18 cellular contexts compared by ENCODE assay signal in the genomic region with DNA sequence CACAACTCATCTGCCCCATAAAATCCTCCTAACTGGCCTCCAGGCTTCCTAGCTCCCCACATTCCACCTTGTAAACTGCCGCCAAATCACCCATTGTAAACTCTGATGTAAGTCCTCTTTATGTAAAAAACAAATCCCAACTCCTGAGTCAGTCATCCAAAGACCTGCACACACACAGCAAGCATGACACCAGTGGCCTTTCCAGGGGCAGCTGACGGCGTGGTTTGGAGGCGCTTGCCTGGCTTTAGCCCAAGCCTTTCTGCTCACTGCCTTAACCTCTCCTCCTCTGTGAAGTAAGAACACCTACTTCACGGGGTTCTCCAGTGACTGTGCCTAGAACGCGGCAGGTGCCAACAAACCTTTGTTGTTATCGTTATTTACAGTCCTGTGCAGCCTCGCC. TPM values are rescaled to one million over a fixed set of nuclear protein-coding genes. Genes with fewer than 3 reads are reported as not detected.
DNase-seq lines count a peak whose midpoint lies in the region; ATAC-seq and TF ChIP-seq lines count a peak whose summit lies in the region.
"Had no signal": no experiment of that assay in that cellular context is flagged by ENCODE, and none has a peak within 500 bp of the region (broad histone marks: within the 10 kb centered on the region; RNA-seq: fewer than 3 reads in every experiment).

No MANE protein-coding gene starts in this region.

- no peak for TF ChIP-seq POLR2A in heart left ventricle (IDR thresholded peaks at IDR 0.05)

- H3K9me3 ChIP-seq in heart left ventricle, result no peaks in the 10 kb centered on the region

- POLR2A ChIA-PET in WTC11 (lab: Charles Lee), result no interaction called here

- no peak overlapping the region for H3K4me3 ChIP-seq in heart left ventricle

- H3K4me1 ChIP-seq in heart left ventricle, result peaks cover 0 to 73% (median 38%) of the 10 kb centered on the region in 12 donors

- no peaks in the 10 kb centered on the region for H3K27me3 ChIP-seq in heart left ventricle

- peak overlapping the region in 5 of 12 donors; percentile 7 to 59 (median 30) for H3K27ac ChIP-seq in heart left ventricle
- H3K27ac ChIP-seq: RWPE1 had no signal

- intact Hi-C loops in heart left ventricle (cut with DNase I) (no loop called here), Right ventricle myocardium superior (cut with DNase I) (no loop called here)

- ATAC-seq in heart left ventricle, result peak in 3 of 4 donors; percentile 42 to 48 (median 47)
- ATAC-seq in Right ventricle myocardium superior (ENCODE audit: poor library complexity), result no peak
- ATAC-seq in WTC11, result no peak
- no peak for ATAC-seq in activated naive CD4-positive, alpha-beta T cell treated with anti-CD3 and anti-CD28 coated beads, Interleukin-2, amount 50 U/mL, for 72 hours
- ATAC-seq in activated naive CD8-positive, alpha-beta T cell treated with anti-CD3 and anti-CD28 coated beads, Interleukin-2, amount 50 U/mL, for 24 hours, result no peak

- no peaks in the 10 kb centered on the region for H3K27me3 Mint-ChIP-seq in WTC11 (ENCODE audit: low read depth)
- H3K27me3 Mint-ChIP-seq in activated naive CD8-positive, alpha-beta T cell treated with anti-CD3 and anti-CD28 coated beads, Interleukin-2, amount 50 U/mL, for 24 hours, result no peaks in the 10 kb centered on the region

- H3K4me1 Mint-ChIP-seq in WTC11, result peaks cover 74% of the 10 kb centered on the region
- peaks cover 27% of the 10 kb centered on the region for H3K4me1 Mint-ChIP-seq in activated naive CD8-positive, alpha-beta T cell treated with anti-CD3 and anti-CD28 coated beads, Interleukin-2, amount 50 U/mL, for 24 hours

- H3K9me3 Mint-ChIP-seq in WTC11, result no peaks in the 10 kb centered on the region
- no peaks in the 10 kb centered on the region for H3K9me3 Mint-ChIP-seq in activated naive CD4-positive, alpha-beta T cell treated with anti-CD3 and anti-CD28 coated beads, Interleukin-2, amount 50 U/mL, for 72 hours
- no peaks in the 10 kb centered on the region for H3K9me3 Mint-ChIP-seq in activated naive CD8-positive, alpha-beta T cell treated with anti-CD3 and anti-CD28 coated beads, Interleukin-2, amount 50 U/mL, for 24 hours

- no peak for TF ChIP-seq CTCF in heart left ventricle (IDR thresholded peaks at IDR 0.05)
- no peak for TF ChIP-seq CTCF in WTC11 (IDR thresholded peaks at IDR 0.05)

- CTCF ChIA-PET in WTC11 (lab: Charles Lee), result interaction anchor here (1.2 to 1.4 kb wide), 2 partner anchors 20 kb away, joined by 5 to 8 read pairs; no protein-coding TSS in a partner anchor

- DNase-seq in heart left ventricle (no peak), Right ventricle myocardium superior (no peak), WTC11 (ENCODE audit: low spot score) (no peak), kidney tubule cell (ENCODE audit: low spot score) (peak; percentile 47)
- no peak for DNase-seq in activated naive CD4-positive, alpha-beta T cell treated with anti-CD3 and anti-CD28 coated beads, Interleukin-2, amount 50 U/mL, for 72 hours (ENCODE audit: low spot score in 2 of 2)
- no peak for DNase-seq in activated CD4-positive, alpha-beta T cell treated with anti-CD3 and anti-CD28 coated beads for 48 hours
- no peak for DNase-seq in stimulated activated naive CD4-positive, alpha-beta T cell treated with Interleukin-2 at 50 U/mL for 16 hours (lab: John Stamatoyannopoulos, UW)
- DNase-seq in activated naive CD8-positive, alpha-beta T cell treated with anti-CD3 and anti-CD28 coated beads, Interleukin-2, amount 50 U/mL, for 24 hours, result no peak
- DNase-seq: 8988T, C1 segment of cervical spinal cord, COR-L47, KBM-7, NCI-H1092, NCI-H1694 treated with DMSO at 0.1 percent for 48 hours, NCI-H345, NCI-H526 treated with DMSO at 0.1 percent for 48 hours, OCI-M1 had no signal

- no peaks in the 10 kb centered on the region for H3K36me3 Mint-ChIP-seq in WTC11
- H3K36me3 Mint-ChIP-seq in activated naive CD4-positive, alpha-beta T cell treated with anti-CD3 and anti-CD28 coated beads, Interleukin-2, amount 50 U/mL, for 72 hours, result peaks cover 0 to 6% of the 10 kb centered on the region in 2 donors
- peaks cover 9% of the 10 kb centered on the region for H3K36me3 Mint-ChIP-seq in activated naive CD8-positive, alpha-beta T cell treated with anti-CD3 and anti-CD28 coated beads, Interleukin-2, amount 50 U/mL, for 24 hours (ENCODE audit: low read depth)

- 57 to 76% (median 64%) methylated on average over 9 of the region's 9 CpGs for WGBS in heart left ventricle, 4 donors

- no peak overlapping the region for H3K4me3 Mint-ChIP-seq in WTC11
- H3K4me3 Mint-ChIP-seq in activated naive CD8-positive, alpha-beta T cell treated with anti-CD3 and anti-CD28 coated beads, Interleukin-2, amount 50 U/mL, for 24 hours, result no peak overlapping the region

- H3K27ac Mint-ChIP-seq in WTC11, result peak overlapping the region; percentile 79
- no peak overlapping the region for H3K27ac Mint-ChIP-seq in activated naive CD4-positive, alpha-beta T cell treated with anti-CD3 and anti-CD28 coated beads, Interleukin-2, amount 50 U/mL, for 72 hours
- no peak overlapping the region for H3K27ac Mint-ChIP-seq in activated naive CD8-positive, alpha-beta T cell treated with anti-CD3 and anti-CD28 coated beads, Interleukin-2, amount 50 U/mL, for 24 hours

- no peaks in the 10 kb centered on the region for H3K36me3 ChIP-seq in heart left ventricle

TF ChIP-seq in WTC11, 78 proteins besides CTCF, POLR2A, EP300 and RAD21 (continues in another document):
- no peak for TF ChIP-seq ZNF232 (CRISPR knock-in tag; IDR thresholded peaks at IDR 0.05)
- no peak for TF ChIP-seq TEAD1 (CRISPR knock-in tag; IDR thresholded peaks at IDR 0.05)
- no peak for TF ChIP-seq NR2C2 (CRISPR knock-in tag; IDR thresholded peaks at IDR 0.05)
- no peak for TF ChIP-seq ZNF396 (CRISPR knock-in tag; IDR thresholded peaks at IDR 0.05; ENCODE audit: borderline replicate concordance)
- no peak for TF ChIP-seq TP53 (CRISPR knock-in tag; IDR thresholded peaks at IDR 0.05)
- no peak for TF ChIP-seq RELA (CRISPR knock-in tag; IDR thresholded peaks at IDR 0.05; ENCODE audit: borderline replicate concordance)
- TF ChIP-seq, protein P1, sequence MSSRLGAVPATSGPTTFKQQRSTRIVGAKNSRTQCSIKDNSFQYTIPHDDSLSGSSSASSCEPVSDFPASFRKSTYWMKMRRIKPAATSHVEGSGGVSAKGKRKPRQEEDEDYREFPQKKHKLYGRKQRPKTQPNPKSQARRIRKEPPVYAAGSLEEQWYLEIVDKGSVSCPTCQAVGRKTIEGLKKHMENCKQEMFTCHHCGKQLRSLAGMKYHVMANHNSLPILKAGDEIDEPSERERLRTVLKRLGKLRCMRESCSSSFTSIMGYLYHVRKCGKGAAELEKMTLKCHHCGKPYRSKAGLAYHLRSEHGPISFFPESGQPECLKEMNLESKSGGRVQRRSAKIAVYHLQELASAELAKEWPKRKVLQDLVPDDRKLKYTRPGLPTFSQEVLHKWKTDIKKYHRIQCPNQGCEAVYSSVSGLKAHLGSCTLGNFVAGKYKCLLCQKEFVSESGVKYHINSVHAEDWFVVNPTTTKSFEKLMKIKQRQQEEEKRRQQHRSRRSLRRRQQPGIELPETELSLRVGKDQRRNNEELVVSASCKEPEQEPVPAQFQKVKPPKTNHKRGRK (CRISPR knock-in tag; IDR thresholded peaks at IDR 0.05; ENCODE audit: borderline replicate concordance), result no peak
- TF ChIP-seq, protein P2, sequence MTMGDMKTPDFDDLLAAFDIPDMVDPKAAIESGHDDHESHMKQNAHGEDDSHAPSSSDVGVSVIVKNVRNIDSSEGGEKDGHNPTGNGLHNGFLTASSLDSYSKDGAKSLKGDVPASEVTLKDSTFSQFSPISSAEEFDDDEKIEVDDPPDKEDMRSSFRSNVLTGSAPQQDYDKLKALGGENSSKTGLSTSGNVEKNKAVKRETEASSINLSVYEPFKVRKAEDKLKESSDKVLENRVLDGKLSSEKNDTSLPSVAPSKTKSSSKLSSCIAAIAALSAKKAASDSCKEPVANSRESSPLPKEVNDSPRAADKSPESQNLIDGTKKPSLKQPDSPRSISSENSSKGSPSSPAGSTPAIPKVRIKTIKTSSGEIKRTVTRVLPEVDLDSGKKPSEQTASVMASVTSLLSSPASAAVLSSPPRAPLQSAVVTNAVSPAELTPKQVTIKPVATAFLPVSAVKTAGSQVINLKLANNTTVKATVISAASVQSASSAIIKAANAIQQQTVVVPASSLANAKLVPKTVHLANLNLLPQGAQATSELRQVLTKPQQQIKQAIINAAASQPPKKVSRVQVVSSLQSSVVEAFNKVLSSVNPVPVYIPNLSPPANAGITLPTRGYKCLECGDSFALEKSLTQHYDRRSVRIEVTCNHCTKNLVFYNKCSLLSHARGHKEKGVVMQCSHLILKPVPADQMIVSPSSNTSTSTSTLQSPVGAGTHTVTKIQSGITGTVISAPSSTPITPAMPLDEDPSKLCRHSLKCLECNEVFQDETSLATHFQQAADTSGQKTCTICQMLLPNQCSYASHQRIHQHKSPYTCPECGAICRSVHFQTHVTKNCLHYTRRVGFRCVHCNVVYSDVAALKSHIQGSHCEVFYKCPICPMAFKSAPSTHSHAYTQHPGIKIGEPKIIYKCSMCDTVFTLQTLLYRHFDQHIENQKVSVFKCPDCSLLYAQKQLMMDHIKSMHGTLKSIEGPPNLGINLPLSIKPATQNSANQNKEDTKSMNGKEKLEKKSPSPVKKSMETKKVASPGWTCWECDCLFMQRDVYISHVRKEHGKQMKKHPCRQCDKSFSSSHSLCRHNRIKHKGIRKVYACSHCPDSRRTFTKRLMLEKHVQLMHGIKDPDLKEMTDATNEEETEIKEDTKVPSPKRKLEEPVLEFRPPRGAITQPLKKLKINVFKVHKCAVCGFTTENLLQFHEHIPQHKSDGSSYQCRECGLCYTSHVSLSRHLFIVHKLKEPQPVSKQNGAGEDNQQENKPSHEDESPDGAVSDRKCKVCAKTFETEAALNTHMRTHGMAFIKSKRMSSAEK (CRISPR knock-in tag; IDR thresholded peaks at IDR 0.05; ENCODE audit: borderline replicate concordance), result no peak
- no peak for TF ChIP-seq ESRRA (CRISPR knock-in tag; IDR thresholded peaks at IDR 0.05; ENCODE audit: borderline replicate concordance)

RNA-seq across cellular contexts. Expression of a gene that starts 14.0 kb away (rescaled TPM):
- total RNA-seq in heart left ventricle (10 to 100 TPM; 23.0 to 36.1 (median 31.8) TPM), Right ventricle myocardium superior (35.9 TPM), WTC11 (2021) (57.1 to 68.9 TPM (median 59.6 TPM) in 3 replicates)
- polyA plus RNA-seq in heart left ventricle, result 10 to 100 TPM; 16.0 to 19.3 TPM
- 10 to 100 TPM; 17.3 to 45.8 TPM for total RNA-seq in activated naive CD4-positive, alpha-beta T cell treated with anti-CD3 and anti-CD28 coated beads, Interleukin-2, amount 50 U/mL, for 72 hours

RNA-seq across cellular contexts. Expression of a gene that starts 28.5 kb away (rescaled TPM):
- total RNA-seq in heart left ventricle, result not detected
- under 1 TPM in 1 of 2 donors, not detected in 1; 0.19 TPM for polyA plus RNA-seq in heart left ventricle
- not detected for total RNA-seq in Right ventricle myocardium superior
- 0.17 to 0.57 TPM in 2 of 3 replicates, not detected in the other for total RNA-seq in WTC11 (2021)
- total RNA-seq in activated naive CD4-positive, alpha-beta T cell treated with anti-CD3 and anti-CD28 coated beads, Interleukin-2, amount 50 U/mL, for 72 hours, result not detected

RNA-seq across cellular contexts. Expression of a gene that starts 54.5 kb away (rescaled TPM):
- total RNA-seq in heart left ventricle, result 10 to 100 TPM in 3 of 9 donors, 1 to 10 TPM in 6; 2.6 to 13.8 (median 4.6) TPM
- polyA plus RNA-seq in heart left ventricle, result 10 to 100 TPM in 1 of 2 donors, 1 to 10 TPM in 1; 2.6 to 20.5 TPM
- 2.0 TPM for total RNA-seq in Right ventricle myocardium superior
- 2.5 to 2.9 TPM (median 2.8 TPM) in 3 replicates for total RNA-seq in WTC11 (2021)
- total RNA-seq in activated naive CD4-positive, alpha-beta T cell treated with anti-CD3 and anti-CD28 coated beads, Interleukin-2, amount 50 U/mL, for 72 hours, result 10 to 100 TPM in 1 of 2 donors, 1 to 10 TPM in 1; 7.1 to 11.9 TPM

Comparison
In these comparisons a context has a peak if more than half of its experiments do, and no peak if none do; other contexts are left out.
1. ATAC-seq: peak in heart left ventricle (3 of 4); none in Right ventricle myocardium superior (single experiment), WTC11 (single experiment), activated naive CD4-positive, alpha-beta T cell treated with anti-CD3 and anti-CD28 coated beads, Interleukin-2, amount 50 U/mL, for 72 hours (0 of 2) and activated naive CD8-positive, alpha-beta T cell treated with anti-CD3 and anti-CD28 coated beads, Interleukin-2, amount 50 U/mL, for 24 hours (single experiment).